8 cellular contexts compared by ENCODE assay signal in the genomic region with DNA sequence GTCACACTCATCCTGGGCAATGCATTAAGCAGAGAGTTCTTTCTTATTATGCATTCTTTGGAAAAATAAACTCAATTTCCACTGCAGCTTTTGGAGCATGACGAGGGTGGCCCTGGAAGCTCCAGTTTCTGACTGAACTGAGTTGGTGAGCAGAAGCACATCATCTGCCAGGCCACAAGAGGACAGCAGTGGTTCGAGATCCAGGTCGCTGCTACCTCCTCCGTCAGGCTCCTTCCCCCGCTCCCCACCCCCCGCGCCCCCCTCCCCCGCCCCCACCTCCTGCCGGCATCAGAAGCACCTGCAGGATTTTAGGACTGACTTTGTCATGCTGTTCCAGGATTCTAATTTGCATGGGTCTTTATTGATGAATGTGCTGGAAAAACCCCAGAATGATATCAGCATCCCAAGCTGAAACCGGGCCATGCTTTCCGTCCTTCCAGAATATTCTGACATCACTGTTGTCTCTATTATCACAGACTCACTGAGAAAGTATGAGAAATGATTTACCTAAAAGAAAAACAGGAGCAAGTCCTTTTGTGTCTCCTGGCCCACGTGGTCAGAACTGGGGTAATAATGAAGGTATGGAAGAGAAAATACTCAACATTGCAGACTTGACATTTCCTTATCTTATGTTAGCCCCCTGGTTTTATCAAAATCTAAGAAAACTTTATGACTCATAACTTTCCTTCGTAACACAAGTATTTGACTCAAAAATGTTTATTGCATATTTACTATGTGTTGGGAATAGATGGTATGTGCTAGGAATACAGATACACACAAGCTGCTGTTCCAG.
A peak's percentile ranks its signal among the peaks of the same experiment; 100 is the strongest.
DNase-seq lines count a peak whose midpoint lies in the region; ATAC-seq and TF ChIP-seq lines count a peak whose summit lies in the region.

No MANE protein-coding gene starts in this region.

- no peak overlapping the region for H3K4me2 ChIP-seq in HCT116 (ENCODE audit: low read length)

- H3K4me1 ChIP-seq in HCT116 (ENCODE audit: control insufficient read depth in 1 of 2, insufficient read depth in 2 of 2, low read length in 2 of 2), result no peaks in the 10 kb centered on the region
- no peaks in the 10 kb centered on the region for H3K4me1 ChIP-seq in adipocyte (ENCODE audit: control insufficient read depth, insufficient read depth, low read length)
- H3K4me1 ChIP-seq in uterus, result no peaks in the 10 kb centered on the region

- intact Hi-C loops in HCT116 (cut with micrococcal nuclease) (loop anchor here (1.0 to 10.0 kb wide), 3 partner anchors 423 to 512 kb away; no protein-coding TSS in a partner anchor), left colon (cut with DNase I, micrococcal nuclease) (no loop called here), uterus (cut with DNase I; ENCODE audit: low total_unique reads) (no loop called here)

- H4K20me1 ChIP-seq in HCT116 (ENCODE audit: insufficient read depth), result no peaks in the 10 kb centered on the region

- H3K27ac ChIP-seq in HCT116 (ENCODE audit: low read depth, low read length) (no peak overlapping the region), uterus (no peak overlapping the region)

- H3K9ac ChIP-seq in HCT116 (ENCODE audit: low read length) (no peak overlapping the region), adipocyte (ENCODE audit: low read length) (no peak overlapping the region)

- H3K4me3 ChIP-seq in AG09309 (ENCODE audit: control insufficient read depth, low read depth, low read length) (no peak overlapping the region), HCT116 (replicated peaks in 1 of 2; ENCODE audit: low read depth in 1 of 2, low read length in 2 of 2) (no peak overlapping the region), adipocyte (ENCODE audit: low read length) (no peak overlapping the region), uterus (no peak overlapping the region)

- H3K9me3 ChIP-seq in HCT116 (ENCODE audit: control insufficient read depth in 1 of 2, insufficient read depth in 1 of 2, low read depth in 1 of 2, low read length in 2 of 2), result 0 out of 4 replicates have a peak, but pooled peaks cover 0 to 4% of the 10 kb centered on the region in 2 experiments
- peaks cover 8% of the 10 kb centered on the region for H3K9me3 ChIP-seq in adipocyte (ENCODE audit: control insufficient read depth, low read length)
- no peaks in the 10 kb centered on the region for H3K9me3 ChIP-seq in uterus

- no peaks in the 10 kb centered on the region for H3K36me3 ChIP-seq in HCT116 (ENCODE audit: control insufficient read depth in 1 of 2, insufficient read depth in 2 of 2, low read length in 2 of 2)
- no peaks in the 10 kb centered on the region for H3K36me3 ChIP-seq in adipocyte (ENCODE audit: control insufficient read depth, insufficient read depth, low read length, severe bottlenecking)
- H3K36me3 ChIP-seq in uterus, result no peaks in the 10 kb centered on the region

- POLR2A ChIA-PET in HCT116 (lab: Charles Lee), result interaction anchor here (0.6 kb wide), 1 partner anchor 423 kb away, joined by 3 read pairs; no protein-coding TSS in a partner anchor

- no peaks in the 10 kb centered on the region for H3K4me1 Mint-ChIP-seq in effector memory CD8-positive, alpha-beta T cell (ENCODE audit: low read depth in 2 of 2)

- H3K36me3 Mint-ChIP-seq in effector memory CD8-positive, alpha-beta T cell (ENCODE audit: insufficient read depth), result peaks cover 3% of the 10 kb centered on the region

- TF ChIP-seq RAD21 in HCT116 (IDR thresholded peaks at IDR 0.05; ENCODE audit: low read depth), result peak; percentile 69

- DNase-seq in AG09309 (ENCODE audit: low read depth) (peak; percentile 10), HCT116 (ENCODE audit: low read depth, low spot score) (peak; percentile 22), adipocyte (ENCODE audit: low read depth) (peak; percentile 81), left colon (peak in 1 of 2 donors; percentile 24), NCI-H446 treated with DMSO at 0.1 percent for 48 hours (lab: John Stamatoyannopoulos, UW) (no peak), uterus (no peak)
- DNase-seq in effector memory CD8-positive, alpha-beta T cell, result no peak

- H3K27me3 ChIP-seq in HCT116 (ENCODE audit: insufficient read depth, low read length) (no peaks in the 10 kb centered on the region), adipocyte (replicated peaks; ENCODE audit: control insufficient read depth, insufficient read depth, low read length) (peaks cover 45% of the 10 kb centered on the region), uterus (no peaks in the 10 kb centered on the region)

- CTCF ChIA-PET in HCT116 (lab: Charles Lee), result interaction anchor here (0.6 to 1.7 kb wide), 12 partner anchors 71 to 523 kb away, joined by 3 to 19 read pairs (median 4); no protein-coding TSS in a partner anchor

- H3K27me3 Mint-ChIP-seq in effector memory CD8-positive, alpha-beta T cell, result peaks cover 21 to 84% of the 10 kb centered on the region in 2 donors

- no peak overlapping the region for H2AFZ ChIP-seq in HCT116 (ENCODE audit: low read depth, low read length, poor library complexity, severe bottlenecking)

- H3K4me3 Mint-ChIP-seq in effector memory CD8-positive, alpha-beta T cell, result no peak overlapping the region

- H3K9me2 ChIP-seq in HCT116 (ENCODE audit: insufficient read depth), result no peaks in the 10 kb centered on the region

- peak; percentile 90 for ATAC-seq in HCT116
- peak; percentile 77 for ATAC-seq in left colon
- no peak for ATAC-seq in GM21619 (IDR thresholded peaks at IDR 0.05; ENCODE audit: unreplicated experiment)
- no peak for ATAC-seq in effector memory CD8-positive, alpha-beta T cell (replicated peaks)

- H3K27ac Mint-ChIP-seq in effector memory CD8-positive, alpha-beta T cell, result no peak overlapping the region

- RAD21 ChIA-PET in HCT116 (lab: Charles Lee; ENCODE audit: low non-redundant PET in 1 of 2, low total read pairs in 2 of 2, uncharacterized antibody in 2 of 2, unreplicated experiment in 2 of 2), result interaction anchor here (0.6 to 1.3 kb wide), 6 partner anchors 115 to 554 kb away, joined by 3 to 9 read pairs (median 3); no protein-coding TSS in a partner anchor

- H3K9me3 Mint-ChIP-seq in effector memory CD8-positive, alpha-beta T cell, result peaks cover 0 to 9% of the 10 kb centered on the region in 2 donors

- H3K79me2 ChIP-seq in HCT116 (ENCODE audit: insufficient read depth, low read length), result no peaks in the 10 kb centered on the region

- TF ChIP-seq POLR2A in HCT116 (IDR thresholded peaks at IDR 0.05; ENCODE audit: borderline replicate concordance, extremely low read depth, insufficient read depth, insufficient read length) (no peak), uterus (IDR thresholded peaks at IDR 0.05) (no peak)

- BruUV-seq in HCT116 (replicated peaks; lab: Mats Ljungman, UMichigan), result no TSS peak

- TF ChIP-seq CTCF in AG09309 (IDR thresholded peaks at IDR 0.05; ENCODE audit: control insufficient read depth, insufficient read depth, low read depth, low read length, missing control alignments) (peak; percentile 84), HCT116 (IDR thresholded peaks at IDR 0.05 in 2 of 3, conservative IDR thresholded peaks at IDR 0.05 in 1 of 3; ENCODE audit: borderline replicate concordance in 1 of 3, insufficient read depth in 1 of 3, low read depth in 2 of 3, low read length in 2 of 3) (peak; percentile 29 to 61 (median 38); a peak in 5 of 6 replicates), uterus (IDR thresholded peaks at IDR 0.05) (no peak)

TF ChIP-seq in HCT116, 20 proteins besides CTCF, POLR2A, EP300 and RAD21:
- TF ChIP-seq JUND (IDR thresholded peaks at IDR 0.05) (no peak), TCF7L2 (IDR thresholded peaks at IDR 0.05; ENCODE audit: borderline replicate concordance, extremely low read depth, insufficient read depth, insufficient read length) (no peak), CBX3 (IDR thresholded peaks at IDR 0.05; ENCODE audit: low read depth) (no peak)
- TF ChIP-seq, protein P1, sequence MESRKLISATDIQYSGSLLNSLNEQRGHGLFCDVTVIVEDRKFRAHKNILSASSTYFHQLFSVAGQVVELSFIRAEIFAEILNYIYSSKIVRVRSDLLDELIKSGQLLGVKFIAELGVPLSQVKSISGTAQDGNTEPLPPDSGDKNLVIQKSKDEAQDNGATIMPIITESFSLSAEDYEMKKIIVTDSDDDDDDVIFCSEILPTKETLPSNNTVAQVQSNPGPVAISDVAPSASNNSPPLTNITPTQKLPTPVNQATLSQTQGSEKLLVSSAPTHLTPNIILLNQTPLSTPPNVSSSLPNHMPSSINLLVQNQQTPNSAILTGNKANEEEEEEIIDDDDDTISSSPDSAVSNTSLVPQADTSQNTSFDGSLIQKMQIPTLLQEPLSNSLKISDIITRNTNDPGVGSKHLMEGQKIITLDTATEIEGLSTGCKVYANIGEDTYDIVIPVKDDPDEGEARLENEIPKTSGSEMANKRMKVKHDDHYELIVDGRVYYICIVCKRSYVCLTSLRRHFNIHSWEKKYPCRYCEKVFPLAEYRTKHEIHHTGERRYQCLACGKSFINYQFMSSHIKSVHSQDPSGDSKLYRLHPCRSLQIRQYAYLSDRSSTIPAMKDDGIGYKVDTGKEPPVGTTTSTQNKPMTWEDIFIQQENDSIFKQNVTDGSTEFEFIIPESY (IDR thresholded peaks at IDR 0.05; ENCODE audit: extremely low read depth, insufficient replicate concordance, low read length), result no peak

Comparison
In these comparisons a context has a peak if more than half of its experiments do, and no peak if none do; other contexts are left out.
1. DNase-seq: peak in AG09309 (single experiment), HCT116 (single experiment) and adipocyte (single experiment); none in NCI-H446 treated with DMSO at 0.1 percent for 48 hours (single experiment), effector memory CD8-positive, alpha-beta T cell (0 of 3) and uterus (0 of 2).
2. CTCF ChIP-seq: peak in AG09309 (single experiment) and HCT116 (3 of 3); none in uterus (0 of 4).
3. ATAC-seq: peak in HCT116 (single experiment) and left colon (single experiment); none in GM21619 (single experiment) and effector memory CD8-positive, alpha-beta T cell (single experiment).